23 cellular contexts compared by ENCODE assay signal in genomic region chr22:23570681-23571080, GRCh38. TPM values are rescaled to one million over a fixed set of nuclear protein-coding genes. Genes with fewer than 3 reads are reported as not detected.
"Had no signal": no experiment of that assay in that cellular context is flagged by ENCODE, and none has a peak within 500 bp of the region (broad histone marks: within the 10 kb centered on the region; RNA-seq: fewer than 3 reads in every experiment).

No MANE protein-coding gene starts in this region.

- ATAC-seq: activated naive CD4-positive, alpha-beta T cell treated with anti-CD3 and anti-CD28 coated beads, Interleukin-2, amount 50 U/mL, for 72 hours; activated T-cell treated with anti-CD3 and anti-CD28 coated beads, Interleukin-2, amount 50 U/mL, for 72 hours; gastroesophageal sphincter; heart left ventricle; naive thymus-derived CD4-positive, alpha-beta T cell; right lobe of liver; stimulated activated effector memory CD8-positive, alpha-beta T cell treated with anti-CD3 and anti-CD28 coated beads, Interleukin-12 subunit alpha, Interleukin-12 subunit beta, amount 100 ng/mL, for 72 hours had no signal

- H3K36me3 ChIP-seq: adrenal gland, esophagus muscularis mucosa, gastroesophageal sphincter, heart left ventricle, ovary, right lobe of liver, WERI-Rb-1 had no signal

- H3K27ac Mint-ChIP-seq: activated naive CD4-positive, alpha-beta T cell treated with anti-CD3 and anti-CD28 coated beads, Interleukin-2, amount 50 U/mL, for 72 hours; activated T-cell treated with anti-CD3 and anti-CD28 coated beads, Interleukin-2, amount 50 U/mL, for 72 hours; dendritic cell treated with granulocyte-macrophage colony-stimulating factor and Interleukin-4, amounts not matched to agents 40 ng/mL and 50 ng/mL, for 4 days; naive thymus-derived CD4-positive, alpha-beta T cell; stimulated activated effector memory CD8-positive, alpha-beta T cell treated with anti-CD3 and anti-CD28 coated beads, Interleukin-12 subunit alpha, Interleukin-12 subunit beta, amount 100 ng/mL, for 72 hours had no signal

- H3K9me3 ChIP-seq: adrenal gland, esophagus muscularis mucosa, gastroesophageal sphincter, heart left ventricle, ovary, right lobe of liver had no signal

- H3K36me3 Mint-ChIP-seq: activated naive CD4-positive, alpha-beta T cell treated with anti-CD3 and anti-CD28 coated beads, Interleukin-2, amount 50 U/mL, for 72 hours; stimulated activated effector memory CD8-positive, alpha-beta T cell treated with anti-CD3 and anti-CD28 coated beads, Interleukin-12 subunit alpha, Interleukin-12 subunit beta, amount 100 ng/mL, for 72 hours had no signal

- H3K4me3 ChIP-seq: adrenal gland, esophagus muscularis mucosa, gastroesophageal sphincter, heart left ventricle, ovary, right lobe of liver had no signal

- H3K27ac ChIP-seq: adrenal gland, esophagus muscularis mucosa, gastroesophageal sphincter, heart left ventricle, ovary, right lobe of liver, WERI-Rb-1 had no signal

- H3K9me3 Mint-ChIP-seq: activated T-cell treated with anti-CD3 and anti-CD28 coated beads, Interleukin-2, amount 50 U/mL, for 72 hours; dendritic cell treated with granulocyte-macrophage colony-stimulating factor and Interleukin-4, amounts not matched to agents 40 ng/mL and 50 ng/mL, for 4 days; stimulated activated effector memory CD8-positive, alpha-beta T cell treated with anti-CD3 and anti-CD28 coated beads, Interleukin-12 subunit alpha, Interleukin-12 subunit beta, amount 100 ng/mL, for 72 hours had no signal

- H3K4me3 Mint-ChIP-seq: activated T-cell treated with anti-CD3 and anti-CD28 coated beads, Interleukin-2, amount 50 U/mL, for 72 hours; dendritic cell treated with granulocyte-macrophage colony-stimulating factor and Interleukin-4, amounts not matched to agents 40 ng/mL and 50 ng/mL, for 4 days; naive thymus-derived CD4-positive, alpha-beta T cell; stimulated activated effector memory CD8-positive, alpha-beta T cell treated with anti-CD3 and anti-CD28 coated beads, Interleukin-12 subunit alpha, Interleukin-12 subunit beta, amount 100 ng/mL, for 72 hours had no signal

- DNase-seq: activated CD4-positive, alpha-beta T cell treated with anti-CD3 and anti-CD28 coated beads, Interleukin-2, amount 50 U/mL, for 4 hours; activated gamma-delta T cell treated with Interleukin-2 at 50 U/mL for 16 hours; activated T-cell treated with anti-CD3 and anti-CD28 coated beads, Interleukin-2, amount 50 U/mL, for 72 hours; adrenal gland; effector CD8-positive, alpha-beta T cell; heart left ventricle; mesendoderm; naive thymus-derived CD4-positive, alpha-beta T cell; small intestine; stimulated activated CD4-positive, alpha-beta T cell treated with anti-CD3 and anti-CD28 coated beads, Interleukin-4, amount 100 ng/mL, for 24 hours; WERI-Rb-1 had no signal

- H3K27me3 ChIP-seq: adrenal gland, ovary, right lobe of liver had no signal

RNA-seq across cellular contexts. Expression of gene IGLL1, which starts 9.4 kb away (rescaled TPM):
- total RNA-seq: activated CD8-positive, alpha-beta memory T cell treated with anti-CD3 and anti-CD28 coated beads for 36 hours; activated naive CD4-positive, alpha-beta T cell treated with anti-CD3 and anti-CD28 coated beads, Interleukin-2, amount 50 U/mL, for 72 hours; activated T-cell treated with anti-CD3 and anti-CD28 coated beads, Interleukin-2, amount 50 U/mL, for 72 hours; adrenal gland; cerebellum; endothelial cell of umbilical vein; esophagus muscularis mucosa; gastroesophageal sphincter; heart left ventricle; mucosa of gallbladder; right lobe of liver; ureter had no signal
